1 cellular context compared by ENCODE assay signal in the genomic region with DNA sequence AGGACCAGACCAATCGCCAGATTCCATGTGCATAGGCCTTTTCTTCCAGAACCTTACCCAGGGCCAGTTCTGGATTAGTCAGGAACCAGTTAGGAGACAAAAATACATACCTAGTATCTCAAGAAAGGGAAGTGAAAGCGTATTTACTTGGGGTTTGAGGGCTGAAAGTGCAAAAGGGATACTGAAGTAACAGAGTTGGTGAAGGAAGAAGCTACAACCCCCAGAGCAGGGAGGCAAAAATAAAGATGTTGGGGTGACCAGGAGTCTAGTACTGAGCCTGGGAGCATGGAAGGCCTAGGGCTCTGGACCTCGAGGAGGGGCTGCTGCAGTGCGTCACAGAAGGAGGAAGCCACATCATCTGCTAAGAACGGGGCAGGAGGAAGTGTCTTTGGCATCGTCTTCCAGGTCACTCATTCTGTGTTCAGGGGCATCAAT.
TF ChIP-seq lines count a peak whose summit lies in the region.

No MANE protein-coding gene starts in this region.

TF ChIP-seq in GM12878, 131 proteins besides CTCF, POLR2A, EP300 and RAD21 (continued from another document):
- TF ChIP-seq, protein P1, sequence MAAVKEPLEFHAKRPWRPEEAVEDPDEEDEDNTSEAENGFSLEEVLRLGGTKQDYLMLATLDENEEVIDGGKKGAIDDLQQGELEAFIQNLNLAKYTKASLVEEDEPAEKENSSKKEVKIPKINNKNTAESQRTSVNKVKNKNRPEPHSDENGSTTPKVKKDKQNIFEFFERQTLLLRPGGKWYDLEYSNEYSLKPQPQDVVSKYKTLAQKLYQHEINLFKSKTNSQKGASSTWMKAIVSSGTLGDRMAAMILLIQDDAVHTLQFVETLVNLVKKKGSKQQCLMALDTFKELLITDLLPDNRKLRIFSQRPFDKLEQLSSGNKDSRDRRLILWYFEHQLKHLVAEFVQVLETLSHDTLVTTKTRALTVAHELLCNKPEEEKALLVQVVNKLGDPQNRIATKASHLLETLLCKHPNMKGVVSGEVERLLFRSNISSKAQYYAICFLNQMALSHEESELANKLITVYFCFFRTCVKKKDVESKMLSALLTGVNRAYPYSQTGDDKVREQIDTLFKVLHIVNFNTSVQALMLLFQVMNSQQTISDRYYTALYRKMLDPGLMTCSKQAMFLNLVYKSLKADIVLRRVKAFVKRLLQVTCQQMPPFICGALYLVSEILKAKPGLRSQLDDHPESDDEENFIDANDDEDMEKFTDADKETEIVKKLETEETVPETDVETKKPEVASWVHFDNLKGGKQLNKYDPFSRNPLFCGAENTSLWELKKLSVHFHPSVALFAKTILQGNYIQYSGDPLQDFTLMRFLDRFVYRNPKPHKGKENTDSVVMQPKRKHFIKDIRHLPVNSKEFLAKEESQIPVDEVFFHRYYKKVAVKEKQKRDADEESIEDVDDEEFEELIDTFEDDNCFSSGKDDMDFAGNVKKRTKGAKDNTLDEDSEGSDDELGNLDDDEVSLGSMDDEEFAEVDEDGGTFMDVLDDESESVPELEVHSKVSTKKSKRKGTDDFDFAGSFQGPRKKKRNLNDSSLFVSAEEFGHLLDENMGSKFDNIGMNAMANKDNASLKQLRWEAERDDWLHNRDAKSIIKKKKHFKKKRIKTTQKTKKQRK (IDR thresholded peaks at IDR 0.05; ENCODE audit: low read depth, low read length) = no peak
- TF ChIP-seq EGR1 (IDR thresholded peaks at IDR 0.05; ENCODE audit: borderline replicate concordance in 1 of 2, low read depth in 2 of 2, low read length in 2 of 2) = no peak
- peak; percentile 51 for TF ChIP-seq MEF2B (IDR thresholded peaks at IDR 0.05; ENCODE audit: partially characterized antibody, poor library complexity, severe bottlenecking)
- TF ChIP-seq YBX1 (IDR thresholded peaks at IDR 0.05) = no peak
- TF ChIP-seq, protein P2, sequence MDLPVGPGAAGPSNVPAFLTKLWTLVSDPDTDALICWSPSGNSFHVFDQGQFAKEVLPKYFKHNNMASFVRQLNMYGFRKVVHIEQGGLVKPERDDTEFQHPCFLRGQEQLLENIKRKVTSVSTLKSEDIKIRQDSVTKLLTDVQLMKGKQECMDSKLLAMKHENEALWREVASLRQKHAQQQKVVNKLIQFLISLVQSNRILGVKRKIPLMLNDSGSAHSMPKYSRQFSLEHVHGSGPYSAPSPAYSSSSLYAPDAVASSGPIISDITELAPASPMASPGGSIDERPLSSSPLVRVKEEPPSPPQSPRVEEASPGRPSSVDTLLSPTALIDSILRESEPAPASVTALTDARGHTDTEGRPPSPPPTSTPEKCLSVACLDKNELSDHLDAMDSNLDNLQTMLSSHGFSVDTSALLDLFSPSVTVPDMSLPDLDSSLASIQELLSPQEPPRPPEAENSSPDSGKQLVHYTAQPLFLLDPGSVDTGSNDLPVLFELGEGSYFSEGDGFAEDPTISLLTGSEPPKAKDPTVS (IDR thresholded peaks at IDR 0.05; ENCODE audit: low read depth, low read length) = no peak
- no peak for TF ChIP-seq HCFC1 (IDR thresholded peaks at IDR 0.05; ENCODE audit: low read length)
- TF ChIP-seq SMARCA5 (IDR thresholded peaks at IDR 0.05) = peak; percentile 85; the same call in 1 of the 2 replicates
- TF ChIP-seq PAX8 (IDR thresholded peaks at IDR 0.05) = no peak
- no peak for TF ChIP-seq SREBF1 (IDR thresholded peaks at IDR 0.05; ENCODE audit: low read length)
- TF ChIP-seq SRF (IDR thresholded peaks at IDR 0.05; ENCODE audit: low read depth in 2 of 2, low read length in 2 of 2) = no peak
- TF ChIP-seq SPI1 (IDR thresholded peaks at IDR 0.05; ENCODE audit: borderline replicate concordance, insufficient read depth, low read depth, low read length) = peak; percentile 95
- TF ChIP-seq, protein P3, sequence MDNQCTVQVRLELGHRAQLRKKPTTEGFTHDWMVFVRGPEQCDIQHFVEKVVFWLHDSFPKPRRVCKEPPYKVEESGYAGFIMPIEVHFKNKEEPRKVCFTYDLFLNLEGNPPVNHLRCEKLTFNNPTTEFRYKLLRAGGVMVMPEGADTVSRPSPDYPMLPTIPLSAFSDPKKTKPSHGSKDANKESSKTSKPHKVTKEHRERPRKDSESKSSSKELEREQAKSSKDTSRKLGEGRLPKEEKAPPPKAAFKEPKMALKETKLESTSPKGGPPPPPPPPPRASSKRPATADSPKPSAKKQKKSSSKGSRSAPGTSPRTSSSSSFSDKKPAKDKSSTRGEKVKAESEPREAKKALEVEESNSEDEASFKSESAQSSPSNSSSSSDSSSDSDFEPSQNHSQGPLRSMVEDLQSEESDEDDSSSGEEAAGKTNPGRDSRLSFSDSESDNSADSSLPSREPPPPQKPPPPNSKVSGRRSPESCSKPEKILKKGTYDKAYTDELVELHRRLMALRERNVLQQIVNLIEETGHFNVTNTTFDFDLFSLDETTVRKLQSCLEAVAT (IDR thresholded peaks at IDR 0.05) = no peak
- no peak for TF ChIP-seq MTA3 (IDR thresholded peaks at IDR 0.05; ENCODE audit: borderline replicate concordance, low read length)
- TF ChIP-seq BCL11A (IDR thresholded peaks at IDR 0.05; ENCODE audit: low read depth, low read length) = no peak
- TF ChIP-seq TARDBP (IDR thresholded peaks at IDR 0.05; ENCODE audit: borderline replicate concordance) = no peak
- peak; percentile 89 for TF ChIP-seq EED (IDR thresholded peaks at IDR 0.05; ENCODE audit: low read depth)
- TF ChIP-seq, protein P4, sequence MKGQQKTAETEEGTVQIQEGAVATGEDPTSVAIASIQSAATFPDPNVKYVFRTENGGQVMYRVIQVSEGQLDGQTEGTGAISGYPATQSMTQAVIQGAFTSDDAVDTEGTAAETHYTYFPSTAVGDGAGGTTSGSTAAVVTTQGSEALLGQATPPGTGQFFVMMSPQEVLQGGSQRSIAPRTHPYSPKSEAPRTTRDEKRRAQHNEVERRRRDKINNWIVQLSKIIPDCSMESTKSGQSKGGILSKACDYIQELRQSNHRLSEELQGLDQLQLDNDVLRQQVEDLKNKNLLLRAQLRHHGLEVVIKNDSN (IDR thresholded peaks at IDR 0.05; ENCODE audit: borderline replicate concordance, extremely low read length, insufficient read depth, low read depth, low read length) = no peak
- no peak for TF ChIP-seq MYC (IDR thresholded peaks at IDR 0.05; ENCODE audit: insufficient read depth, insufficient read length, insufficient replicate concordance, low read length, severe bottlenecking)
- no peak for TF ChIP-seq RBBP5 (conservative IDR thresholded peaks at IDR 0.05)
- peak; percentile 66 for TF ChIP-seq MEF2A (IDR thresholded peaks at IDR 0.05; ENCODE audit: insufficient read depth, low read depth, low read length)
- TF ChIP-seq, protein P5, sequence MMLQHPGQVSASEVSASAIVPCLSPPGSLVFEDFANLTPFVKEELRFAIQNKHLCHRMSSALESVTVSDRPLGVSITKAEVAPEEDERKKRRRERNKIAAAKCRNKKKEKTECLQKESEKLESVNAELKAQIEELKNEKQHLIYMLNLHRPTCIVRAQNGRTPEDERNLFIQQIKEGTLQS (IDR thresholded peaks at IDR 0.05; ENCODE audit: borderline replicate concordance, extremely low read depth, low read depth, low read length) = no peak
- no peak for TF ChIP-seq STAT3 (IDR thresholded peaks at IDR 0.05; ENCODE audit: low read depth, low read length)
- TF ChIP-seq CREB1 (IDR thresholded peaks at IDR 0.05; ENCODE audit: low read depth) = peak; percentile 51; the same call in 1 of the 2 replicates
- no peak for TF ChIP-seq EZH2 (IDR thresholded peaks at IDR 0.05; ENCODE audit: borderline replicate concordance, control insufficient read depth, low read depth, low read length)
- no peak for TF ChIP-seq GABPA (IDR thresholded peaks at IDR 0.05; ENCODE audit: low read depth)
- TF ChIP-seq ZNF384 (IDR thresholded peaks at IDR 0.05; ENCODE audit: borderline replicate concordance, low read depth, low read length) = no peak
- TF ChIP-seq, protein P6, sequence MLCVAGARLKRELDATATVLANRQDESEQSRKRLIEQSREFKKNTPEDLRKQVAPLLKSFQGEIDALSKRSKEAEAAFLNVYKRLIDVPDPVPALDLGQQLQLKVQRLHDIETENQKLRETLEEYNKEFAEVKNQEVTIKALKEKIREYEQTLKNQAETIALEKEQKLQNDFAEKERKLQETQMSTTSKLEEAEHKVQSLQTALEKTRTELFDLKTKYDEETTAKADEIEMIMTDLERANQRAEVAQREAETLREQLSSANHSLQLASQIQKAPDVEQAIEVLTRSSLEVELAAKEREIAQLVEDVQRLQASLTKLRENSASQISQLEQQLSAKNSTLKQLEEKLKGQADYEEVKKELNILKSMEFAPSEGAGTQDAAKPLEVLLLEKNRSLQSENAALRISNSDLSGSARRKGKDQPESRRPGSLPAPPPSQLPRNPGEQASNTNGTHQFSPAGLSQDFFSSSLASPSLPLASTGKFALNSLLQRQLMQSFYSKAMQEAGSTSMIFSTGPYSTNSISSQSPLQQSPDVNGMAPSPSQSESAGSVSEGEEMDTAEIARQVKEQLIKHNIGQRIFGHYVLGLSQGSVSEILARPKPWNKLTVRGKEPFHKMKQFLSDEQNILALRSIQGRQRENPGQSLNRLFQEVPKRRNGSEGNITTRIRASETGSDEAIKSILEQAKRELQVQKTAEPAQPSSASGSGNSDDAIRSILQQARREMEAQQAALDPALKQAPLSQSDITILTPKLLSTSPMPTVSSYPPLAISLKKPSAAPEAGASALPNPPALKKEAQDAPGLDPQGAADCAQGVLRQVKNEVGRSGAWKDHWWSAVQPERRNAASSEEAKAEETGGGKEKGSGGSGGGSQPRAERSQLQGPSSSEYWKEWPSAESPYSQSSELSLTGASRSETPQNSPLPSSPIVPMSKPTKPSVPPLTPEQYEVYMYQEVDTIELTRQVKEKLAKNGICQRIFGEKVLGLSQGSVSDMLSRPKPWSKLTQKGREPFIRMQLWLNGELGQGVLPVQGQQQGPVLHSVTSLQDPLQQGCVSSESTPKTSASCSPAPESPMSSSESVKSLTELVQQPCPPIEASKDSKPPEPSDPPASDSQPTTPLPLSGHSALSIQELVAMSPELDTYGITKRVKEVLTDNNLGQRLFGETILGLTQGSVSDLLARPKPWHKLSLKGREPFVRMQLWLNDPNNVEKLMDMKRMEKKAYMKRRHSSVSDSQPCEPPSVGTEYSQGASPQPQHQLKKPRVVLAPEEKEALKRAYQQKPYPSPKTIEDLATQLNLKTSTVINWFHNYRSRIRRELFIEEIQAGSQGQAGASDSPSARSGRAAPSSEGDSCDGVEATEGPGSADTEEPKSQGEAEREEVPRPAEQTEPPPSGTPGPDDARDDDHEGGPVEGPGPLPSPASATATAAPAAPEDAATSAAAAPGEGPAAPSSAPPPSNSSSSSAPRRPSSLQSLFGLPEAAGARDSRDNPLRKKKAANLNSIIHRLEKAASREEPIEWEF (IDR thresholded peaks at IDR 0.05; ENCODE audit: insufficient replicate concordance, low read depth, low read length) = no peak
- TF ChIP-seq RELA (IDR thresholded peaks at IDR 0.05; ENCODE audit: borderline replicate concordance, partially characterized antibody) = no peak
- TF ChIP-seq, protein P7, sequence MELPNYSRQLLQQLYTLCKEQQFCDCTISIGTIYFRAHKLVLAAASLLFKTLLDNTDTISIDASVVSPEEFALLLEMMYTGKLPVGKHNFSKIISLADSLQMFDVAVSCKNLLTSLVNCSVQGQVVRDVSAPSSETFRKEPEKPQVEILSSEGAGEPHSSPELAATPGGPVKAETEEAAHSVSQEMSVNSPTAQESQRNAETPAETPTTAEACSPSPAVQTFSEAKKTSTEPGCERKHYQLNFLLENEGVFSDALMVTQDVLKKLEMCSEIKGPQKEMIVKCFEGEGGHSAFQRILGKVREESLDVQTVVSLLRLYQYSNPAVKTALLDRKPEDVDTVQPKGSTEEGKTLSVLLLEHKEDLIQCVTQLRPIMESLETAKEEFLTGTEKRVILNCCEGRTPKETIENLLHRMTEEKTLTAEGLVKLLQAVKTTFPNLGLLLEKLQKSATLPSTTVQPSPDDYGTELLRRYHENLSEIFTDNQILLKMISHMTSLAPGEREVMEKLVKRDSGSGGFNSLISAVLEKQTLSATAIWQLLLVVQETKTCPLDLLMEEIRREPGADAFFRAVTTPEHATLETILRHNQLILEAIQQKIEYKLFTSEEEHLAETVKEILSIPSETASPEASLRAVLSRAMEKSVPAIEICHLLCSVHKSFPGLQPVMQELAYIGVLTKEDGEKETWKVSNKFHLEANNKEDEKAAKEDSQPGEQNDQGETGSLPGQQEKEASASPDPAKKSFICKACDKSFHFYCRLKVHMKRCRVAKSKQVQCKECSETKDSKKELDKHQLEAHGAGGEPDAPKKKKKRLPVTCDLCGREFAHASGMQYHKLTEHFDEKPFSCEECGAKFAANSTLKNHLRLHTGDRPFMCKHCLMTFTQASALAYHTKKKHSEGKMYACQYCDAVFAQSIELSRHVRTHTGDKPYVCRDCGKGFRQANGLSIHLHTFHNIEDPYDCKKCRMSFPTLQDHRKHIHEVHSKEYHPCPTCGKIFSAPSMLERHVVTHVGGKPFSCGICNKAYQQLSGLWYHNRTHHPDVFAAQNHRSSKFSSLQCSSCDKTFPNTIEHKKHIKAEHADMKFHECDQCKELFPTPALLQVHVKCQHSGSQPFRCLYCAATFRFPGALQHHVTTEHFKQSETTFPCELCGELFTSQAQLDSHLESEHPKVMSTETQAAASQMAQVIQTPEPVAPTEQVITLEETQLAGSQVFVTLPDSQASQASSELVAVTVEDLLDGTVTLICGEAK (IDR thresholded peaks at IDR 0.05; ENCODE audit: borderline replicate concordance) = no peak
- no peak for TF ChIP-seq NRF1 (conservative IDR thresholded peaks at IDR 0.05; ENCODE audit: low read depth, low read length)
- TF ChIP-seq MTA2 (IDR thresholded peaks at IDR 0.05; ENCODE audit: low read depth) = peak; percentile 32
- TF ChIP-seq, protein P8, sequence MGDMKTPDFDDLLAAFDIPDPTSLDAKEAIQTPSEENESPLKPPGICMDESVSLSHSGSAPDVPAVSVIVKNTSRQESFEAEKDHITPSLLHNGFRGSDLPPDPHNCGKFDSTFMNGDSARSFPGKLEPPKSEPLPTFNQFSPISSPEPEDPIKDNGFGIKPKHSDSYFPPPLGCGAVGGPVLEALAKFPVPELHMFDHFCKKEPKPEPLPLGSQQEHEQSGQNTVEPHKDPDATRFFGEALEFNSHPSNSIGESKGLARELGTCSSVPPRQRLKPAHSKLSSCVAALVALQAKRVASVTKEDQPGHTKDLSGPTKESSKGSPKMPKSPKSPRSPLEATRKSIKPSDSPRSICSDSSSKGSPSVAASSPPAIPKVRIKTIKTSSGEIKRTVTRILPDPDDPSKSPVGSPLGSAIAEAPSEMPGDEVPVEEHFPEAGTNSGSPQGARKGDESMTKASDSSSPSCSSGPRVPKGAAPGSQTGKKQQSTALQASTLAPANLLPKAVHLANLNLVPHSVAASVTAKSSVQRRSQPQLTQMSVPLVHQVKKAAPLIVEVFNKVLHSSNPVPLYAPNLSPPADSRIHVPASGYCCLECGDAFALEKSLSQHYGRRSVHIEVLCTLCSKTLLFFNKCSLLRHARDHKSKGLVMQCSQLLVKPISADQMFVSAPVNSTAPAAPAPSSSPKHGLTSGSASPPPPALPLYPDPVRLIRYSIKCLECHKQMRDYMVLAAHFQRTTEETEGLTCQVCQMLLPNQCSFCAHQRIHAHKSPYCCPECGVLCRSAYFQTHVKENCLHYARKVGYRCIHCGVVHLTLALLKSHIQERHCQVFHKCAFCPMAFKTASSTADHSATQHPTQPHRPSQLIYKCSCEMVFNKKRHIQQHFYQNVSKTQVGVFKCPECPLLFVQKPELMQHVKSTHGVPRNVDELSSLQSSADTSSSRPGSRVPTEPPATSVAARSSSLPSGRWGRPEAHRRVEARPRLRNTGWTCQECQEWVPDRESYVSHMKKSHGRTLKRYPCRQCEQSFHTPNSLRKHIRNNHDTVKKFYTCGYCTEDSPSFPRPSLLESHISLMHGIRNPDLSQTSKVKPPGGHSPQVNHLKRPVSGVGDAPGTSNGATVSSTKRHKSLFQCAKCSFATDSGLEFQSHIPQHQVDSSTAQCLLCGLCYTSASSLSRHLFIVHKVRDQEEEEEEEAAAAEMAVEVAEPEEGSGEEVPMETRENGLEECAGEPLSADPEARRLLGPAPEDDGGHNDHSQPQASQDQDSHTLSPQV (IDR thresholded peaks at IDR 0.05) = no peak
- TF ChIP-seq RFX5 (IDR thresholded peaks at IDR 0.05; ENCODE audit: low read depth, low read length) = no peak
TF ChIP-seq in GM12878: peak in this region for 15.
